Comparison of ENCODE assay signal across 15 cellular contexts in the genomic region with DNA sequence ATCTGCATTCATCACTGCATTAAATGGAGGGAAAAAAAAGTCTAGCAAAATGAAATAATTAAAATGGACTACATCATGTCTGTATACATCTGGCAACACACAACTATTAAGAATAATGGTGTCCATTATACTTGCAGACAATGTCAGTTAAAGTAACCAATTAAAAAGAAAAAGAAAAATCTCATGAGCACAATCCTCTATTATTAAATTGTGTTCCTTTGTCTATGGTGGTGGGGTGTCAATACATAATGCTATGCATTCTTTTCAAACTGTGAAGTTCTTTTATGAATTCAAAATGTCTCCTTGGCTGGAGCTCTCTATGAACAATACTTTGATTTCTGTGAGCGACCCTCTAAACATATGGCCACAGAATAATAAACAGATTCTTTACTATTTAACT.
"Had no signal": no experiment of that assay in that cellular context is flagged by ENCODE, and none has a peak within 500 bp of the region (broad histone marks: within the 10 kb centered on the region; RNA-seq: fewer than 3 reads in every experiment).

No MANE protein-coding gene starts in this region.

- H3K27me3 Mint-ChIP-seq: type B pancreatic cell had no signal

- H2AFZ ChIP-seq: hepatocyte had no signal

- H3K4me3 Mint-ChIP-seq: activated B cell treated with CpG ODN at 0.5 μM for 24 hours; activated CD4-positive, alpha-beta T cell treated with anti-CD3 and anti-CD28 coated beads, Interleukin-2, amount 10 ng/mL, durations not matched to agents 7 days and 5 days; T-helper 1 cell treated with Interleukin-12 subunit alpha and Interleukin-12 subunit beta and Interleukin-4 antibody, amounts not matched to agents 30 μg/mL and 1 μg/mL, for 36 hours; type B pancreatic cell had no signal

- H3K36me3 Mint-ChIP-seq: activated naive CD4-positive, alpha-beta T cell treated with anti-CD3 and anti-CD28 coated beads, Interleukin-2, amount 50 U/mL, for 72 hours had no signal

- H3K27me3 ChIP-seq: brain microvascular endothelial cell, gastrocnemius medialis, hepatocyte had no signal

- H3K36me3 ChIP-seq: neutrophil, prostate gland had no signal

- DNase-seq: activated B cell treated with CpG ODN at 0.5 μM for 24 hours; activated CD4-positive, alpha-beta T cell treated with anti-CD3 and anti-CD28 coated beads, Interleukin-2, amount 10 ng/mL, durations not matched to agents 7 days and 5 days; amniotic stem cell; brain microvascular endothelial cell; gastrocnemius medialis; stimulated activated CD4-positive, alpha-beta T cell treated with anti-CD3 and anti-CD28 coated beads, Interleukin-12 subunit alpha, Interleukin-12 subunit beta, amount 100 ng/mL, for 4 hours; stimulated activated naive CD4-positive, alpha-beta T cell; substantia nigra had no signal

- H3K27ac ChIP-seq: hepatocyte, neutrophil, prostate gland had no signal

- ATAC-seq: activated naive CD4-positive, alpha-beta T cell treated with anti-CD3 and anti-CD28 coated beads, Interleukin-2, amount 50 U/mL, for 72 hours; gastrocnemius medialis; sciatic nerve had no signal

- H3K9me3 ChIP-seq: gastrocnemius medialis, neutrophil, prostate gland had no signal

- H3K4me1 Mint-ChIP-seq: activated B cell treated with CpG ODN at 0.5 μM for 24 hours had no signal

- H3K27ac Mint-ChIP-seq: activated B cell treated with CpG ODN at 0.5 μM for 24 hours; activated CD4-positive, alpha-beta T cell treated with anti-CD3 and anti-CD28 coated beads, Interleukin-2, amount 10 ng/mL, durations not matched to agents 7 days and 5 days; activated naive CD4-positive, alpha-beta T cell treated with anti-CD3 and anti-CD28 coated beads, Interleukin-2, amount 50 U/mL, for 72 hours; T-helper 1 cell treated with Interleukin-12 subunit alpha and Interleukin-12 subunit beta and Interleukin-4 antibody, amounts not matched to agents 30 μg/mL and 1 μg/mL, for 36 hours; type B pancreatic cell had no signal

- H3K4me3 ChIP-seq: gastrocnemius medialis, hepatocyte, prostate gland had no signal

- H3K4me2 ChIP-seq: hepatocyte had no signal

- H3K9me3 Mint-ChIP-seq: activated B cell treated with CpG ODN at 0.5 μM for 24 hours; activated CD4-positive, alpha-beta T cell treated with anti-CD3 and anti-CD28 coated beads, Interleukin-2, amount 10 ng/mL, durations not matched to agents 7 days and 5 days; activated naive CD4-positive, alpha-beta T cell treated with anti-CD3 and anti-CD28 coated beads, Interleukin-2, amount 50 U/mL, for 72 hours; T-helper 1 cell treated with Interleukin-12 subunit alpha and Interleukin-12 subunit beta and Interleukin-4 antibody, amounts not matched to agents 30 μg/mL and 1 μg/mL, for 36 hours; type B pancreatic cell had no signal
